In the genomic region with DNA sequence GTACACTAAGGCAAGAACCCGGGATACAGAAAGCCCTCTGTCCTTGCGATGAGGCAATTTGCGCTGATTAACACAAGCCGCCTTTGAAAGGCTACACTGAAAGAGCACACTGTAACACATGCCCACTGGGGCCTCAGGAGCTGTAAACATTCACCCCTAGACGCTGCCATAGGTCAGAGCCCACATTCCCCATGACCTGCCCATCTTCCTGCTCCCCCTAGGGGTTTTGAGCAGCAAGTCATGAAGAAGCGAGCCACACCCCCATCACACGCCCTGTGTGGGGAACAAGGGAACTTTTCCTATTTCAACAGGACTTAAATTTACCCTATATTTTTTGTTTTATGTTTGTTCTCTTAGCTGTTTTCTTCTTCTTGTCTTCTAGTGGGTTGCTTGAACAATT, we compare ENCODE assay signal across 8 cellular contexts. TPM values are rescaled to one million over a fixed set of nuclear protein-coding genes. Genes with fewer than 3 reads are reported as not detected.
DNase-seq lines count a peak whose midpoint lies in the region; ATAC-seq and TF ChIP-seq lines count a peak whose summit lies in the region.

No MANE protein-coding gene starts in this region.

- TF ChIP-seq CTCF in brain microvascular endothelial cell (IDR thresholded peaks at IDR 0.05; ENCODE audit: low read depth, low read length, missing control alignments): peak; percentile 28
- TF ChIP-seq CTCF in body of pancreas (IDR thresholded peaks at IDR 0.05): no peak

- H3K27ac ChIP-seq in brain microvascular endothelial cell: no peak overlapping the region
- no peak overlapping the region for H3K27ac ChIP-seq in body of pancreas

- in situ Hi-C loops in brain microvascular endothelial cell (cut with HindIII; ENCODE audit: low pct_ligation_motif_present, low sequenced_read_pairs): no loop called here

- peak; percentile 78 for ATAC-seq in GM19372 (IDR thresholded peaks at IDR 0.05; ENCODE audit: low read depth, unreplicated experiment)
- ATAC-seq in HG03280 (IDR thresholded peaks at IDR 0.05; ENCODE audit: unreplicated experiment): peak; percentile 90
- ATAC-seq in body of pancreas: no peak

- H3K4me3 ChIP-seq in brain microvascular endothelial cell (ENCODE audit: low read depth, low read length) (no peak overlapping the region), body of pancreas (no peak overlapping the region)

- no peak for TF ChIP-seq POLR2A in body of pancreas (IDR thresholded peaks at IDR 0.05)

- 71 to 73% methylated on average over 7 of the region's 7 CpGs for WGBS in body of pancreas, 2 donors

- peak; percentile 47 for DNase-seq in ELF-1 (ENCODE audit: low read depth, low spot score)
- no peak for DNase-seq in brain microvascular endothelial cell
- no peak for DNase-seq in SKM-1 treated with dmso at 0.1 percent for 144 hours (lab: John Stamatoyannopoulos, UW; ENCODE audit: unreplicated experiment)
- no peak for DNase-seq in hepatic stellate cell (ENCODE audit: low spot score)
- DNase-seq in body of pancreas: no peak
- no peak for DNase-seq in C1 segment of cervical spinal cord (lab: John Stamatoyannopoulos, UW)

- H3K27me3 ChIP-seq in brain microvascular endothelial cell (replicated peaks) (no peaks in the 10 kb centered on the region), body of pancreas (no peaks in the 10 kb centered on the region)

- intact Hi-C loops in body of pancreas (cut with DNase I): no loop called here

- H3K9me3 ChIP-seq in body of pancreas: no peaks in the 10 kb centered on the region

- no peaks in the 10 kb centered on the region for H3K4me1 ChIP-seq in body of pancreas

- no peaks in the 10 kb centered on the region for H3K36me3 ChIP-seq in brain microvascular endothelial cell (replicated peaks)
- H3K36me3 ChIP-seq in body of pancreas (replicated peaks in 1 of 2; ENCODE audit: insufficient read depth in 1 of 2, low read depth in 2 of 2): no peaks in the 10 kb centered on the region

RNA-seq across cellular contexts. Expression of a gene that starts 47.8 kb away (rescaled TPM):
- total RNA-seq in body of pancreas: 1 to 10 TPM in 1 of 2 donors, not detected in 1; 1.0 TPM
